16 cellular contexts compared by ENCODE assay signal in the genomic region with DNA sequence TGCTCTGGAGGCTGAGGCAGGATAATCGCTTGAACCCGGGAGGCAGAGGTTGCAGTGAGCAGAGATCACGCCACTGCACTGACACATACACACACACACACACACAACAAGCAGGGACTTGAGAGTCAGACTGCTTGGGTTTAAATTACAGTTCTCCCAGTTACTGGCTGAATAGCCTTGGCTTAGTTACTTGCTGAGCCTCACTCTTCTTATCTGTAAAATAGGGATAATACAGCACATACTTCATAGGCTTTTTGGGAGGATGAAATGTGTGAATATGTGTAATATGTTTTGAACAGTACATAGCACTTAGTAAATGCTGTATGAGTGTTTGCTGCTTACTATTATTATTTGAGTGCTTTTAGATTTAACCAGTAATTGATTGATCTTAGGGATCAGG. TPM values are rescaled to one million over a fixed set of nuclear protein-coding genes. Genes with fewer than 3 reads are reported as not detected.
DNase-seq lines count a peak whose midpoint lies in the region; ATAC-seq, FAIRE-seq and TF ChIP-seq lines count a peak whose summit lies in the region.
"Had no signal": no experiment of that assay in that cellular context is flagged by ENCODE, and none has a peak within 500 bp of the region (broad histone marks: within the 10 kb centered on the region; RNA-seq: fewer than 3 reads in every experiment).

No MANE protein-coding gene starts in this region.

- DNase-seq in activated T-cell treated with anti-CD3 and anti-CD28 coated beads, Interleukin-2, amount 50 U/mL, for 4 hours: no peak
- no peak for DNase-seq in activated T-cell treated with anti-CD3 and anti-CD28 coated beads, Interleukin-2, amount 50 U/mL, for 1 hour
- DNase-seq in T-helper 17 cell (no peak), spleen (no peak), transverse colon (no peak), pancreas (no peak), left lobe of liver (ENCODE audit: low spot score) (no peak)
- DNase-seq in effector memory CD8-positive, alpha-beta T cell: no peak
- DNase-seq: activated CD4-positive, alpha-beta T cell treated with anti-CD3 and anti-CD28 coated beads, Interleukin-2, amount 50 U/mL, for 4 hours; adrenal gland; NCI-H2081 treated with DMSO at 0.1 percent for 48 hours; NCI-H526 treated with DMSO at 0.1 percent for 48 hours; retina; stimulated activated CD8-positive, alpha-beta memory T cell treated with anti-CD3 and anti-CD28 coated beads, Interleukin-4, amount 100 ng/mL, for 48 hours had no signal

- H3K27ac Mint-ChIP-seq in T-helper 17 cell: peak overlapping the region; percentile 87
- H3K27ac Mint-ChIP-seq in effector memory CD8-positive, alpha-beta T cell: peak overlapping the region; percentile 38 to 64

- H3K27me3 Mint-ChIP-seq in activated T-cell treated with anti-CD3 and anti-CD28 coated beads, Interleukin-2, amount 50 U/mL, for 4 hours (ENCODE audit: low read depth): no peaks in the 10 kb centered on the region
- no peaks in the 10 kb centered on the region for H3K27me3 Mint-ChIP-seq in T-helper 17 cell
- H3K27me3 Mint-ChIP-seq in effector memory CD8-positive, alpha-beta T cell: no peaks in the 10 kb centered on the region

- peaks cover 30% of the 10 kb centered on the region for H3K36me3 Mint-ChIP-seq in activated T-cell treated with anti-CD3 and anti-CD28 coated beads, Interleukin-2, amount 50 U/mL, for 4 hours (ENCODE audit: insufficient read depth)
- peaks cover 10% of the 10 kb centered on the region for H3K36me3 Mint-ChIP-seq in T-helper 17 cell (ENCODE audit: low read depth)
- peaks cover 92% of the 10 kb centered on the region for H3K36me3 Mint-ChIP-seq in effector memory CD8-positive, alpha-beta T cell (ENCODE audit: insufficient read depth)

- intact Hi-C loops in spleen (cut with DNase I; ENCODE audit: low total_unique reads): no loop called here
- intact Hi-C loops in transverse colon (cut with DNase I; ENCODE audit: low total_unique reads): no loop called here
- intact Hi-C loops in pancreas (cut with DNase I): no loop called here

- no peaks in the 10 kb centered on the region for H3K27me3 ChIP-seq in spleen (replicated peaks in 1 of 7)
- H3K27me3 ChIP-seq in transverse colon: no peaks in the 10 kb centered on the region
- H3K27me3 ChIP-seq in pancreas: no peaks in the 10 kb centered on the region
- H3K27me3 ChIP-seq: adrenal gland had no signal

- H3K4me3 ChIP-seq in spleen (peak overlapping the region in 3 of 8 donors; percentile 1 to 41 (median 9)), transverse colon (no peak overlapping the region), pancreas (no peak overlapping the region)
- H3K4me3 ChIP-seq: adrenal gland had no signal

- no peak for TF ChIP-seq EP300 in transverse colon (IDR thresholded peaks at IDR 0.05; ENCODE audit: low read depth)

- 83 to 89% (median 87%) methylated on average over 3 of the region's 3 CpGs for WGBS in spleen, 5 donors
- WGBS in transverse colon (ENCODE audit: low coverage in 1 of 2), 2 donors: 81% methylated on average over 3 of the region's 3 CpGs; no CpG with 5 or more reads in 1 of the 2 donors
- WGBS in pancreas, 2 donors: 96 to 98% methylated on average over 3 of the region's 3 CpGs

- FAIRE-seq in pancreas (lab: Jason Lieb, UNC): no peak
- FAIRE-seq: colon, HTR-8/SVneo had no signal

- H3K4me1 ChIP-seq in spleen: peaks cover 70 to 100% (median 99%) of the 10 kb centered on the region in 6 donors
- H3K4me1 ChIP-seq in transverse colon: peaks cover 38 to 81% (median 48%) of the 10 kb centered on the region in 4 donors
- peaks cover 37 to 60% (median 42%) of the 10 kb centered on the region in 3 donors for H3K4me1 ChIP-seq in pancreas

- no peak for TF ChIP-seq CTCF in spleen (IDR thresholded peaks at IDR 0.05 in 8 of 11, conservative IDR thresholded peaks at IDR 0.05 in 3 of 11)
- no peak for TF ChIP-seq CTCF in transverse colon (IDR thresholded peaks at IDR 0.05)
- no peak for TF ChIP-seq CTCF in pancreas (IDR thresholded peaks at IDR 0.05)

- TF ChIP-seq POLR2A in spleen (IDR thresholded peaks at IDR 0.05): no peak
- TF ChIP-seq POLR2A in transverse colon (IDR thresholded peaks at IDR 0.05): no peak

- H3K4me3 Mint-ChIP-seq in activated T-cell treated with anti-CD3 and anti-CD28 coated beads, Interleukin-2, amount 50 U/mL, for 4 hours: peak overlapping the region; percentile 15
- peak overlapping the region; percentile 82 for H3K4me3 Mint-ChIP-seq in T-helper 17 cell
- peak overlapping the region; percentile 12 to 73 for H3K4me3 Mint-ChIP-seq in effector memory CD8-positive, alpha-beta T cell

- H3K9me3 ChIP-seq in T-helper 17 cell (ENCODE audit: control insufficient read depth, low read length, poor library complexity, severe bottlenecking) (no peaks in the 10 kb centered on the region), spleen (no peaks in the 10 kb centered on the region), transverse colon (no peaks in the 10 kb centered on the region), pancreas (no peaks in the 10 kb centered on the region)
- H3K9me3 ChIP-seq: adrenal gland had no signal

- H3K36me3 ChIP-seq in spleen (peaks cover 0 to 61% (median 27%) of the 10 kb centered on the region in 6 donors), transverse colon (peaks cover 0 to 20% (median 9%) of the 10 kb centered on the region in 4 donors), pancreas (peaks cover 0 to 23% (median 0%) of the 10 kb centered on the region in 3 donors)

- in situ Hi-C loops in transverse colon (cut with MboI; ENCODE audit: low pct_ligation_motif_present in 1 of 4, low pct_unique_long_range_greater_than_20kb in 1 of 4, low sequenced_read_pairs in 3 of 4): no loop called here

- H3K4me1 Mint-ChIP-seq in activated T-cell treated with anti-CD3 and anti-CD28 coated beads, Interleukin-2, amount 50 U/mL, for 4 hours (ENCODE audit: low read depth): peaks cover 92% of the 10 kb centered on the region
- H3K4me1 Mint-ChIP-seq in T-helper 17 cell: peaks cover 68% of the 10 kb centered on the region
- peaks cover 68 to 88% of the 10 kb centered on the region in 2 donors for H3K4me1 Mint-ChIP-seq in effector memory CD8-positive, alpha-beta T cell (ENCODE audit: low read depth in 2 of 2)

- H3K27ac ChIP-seq in spleen (peak overlapping the region in 6 of 8 donors; percentile 46 to 73 (median 58)), transverse colon (peak overlapping the region in 1 of 4 donors; percentile 10), pancreas (peak overlapping the region in 1 of 4 donors; percentile 2)

- no peaks in the 10 kb centered on the region for H3K9me3 Mint-ChIP-seq in activated T-cell treated with anti-CD3 and anti-CD28 coated beads, Interleukin-2, amount 50 U/mL, for 4 hours
- no peaks in the 10 kb centered on the region for H3K9me3 Mint-ChIP-seq in effector memory CD8-positive, alpha-beta T cell

- ATAC-seq in activated T-cell treated with anti-CD3 and anti-CD28 coated beads, Interleukin-2, amount 50 U/mL, for 4 hours: no peak
- ATAC-seq in T-helper 17 cell: no peak
- no peak for ATAC-seq in effector memory CD8-positive, alpha-beta T cell (replicated peaks)
- ATAC-seq in pancreas: no peak
- ATAC-seq in left lobe of liver: no peak

RNA-seq across cellular contexts. Expression of a gene that starts 23.8 kb away (rescaled TPM):
- 100 to 1,000 TPM; 218 to 249 (median 235) TPM for total RNA-seq in activated T-cell treated with anti-CD3 and anti-CD28 coated beads, Interleukin-2, amount 50 U/mL, for 4 hours
- 100 to 1,000 TPM; 371 to 385 TPM for total RNA-seq in T-helper 17 cell
- 100 to 1,000 TPM; 209 to 254 (median 233) TPM for total RNA-seq in spleen
- polyA plus RNA-seq in spleen: 100 to 1,000 TPM; 108 to 165 (median 155) TPM
- 100 to 1,000 TPM; 140 to 245 (median 174) TPM for total RNA-seq in transverse colon
- total RNA-seq in pancreas: 100 to 1,000 TPM in 2 of 6 donors, 10 to 100 TPM in 4; 43.0 to 128 (median 63.4) TPM
- 10 to 100 TPM; 36.6 to 80.5 TPM for polyA plus RNA-seq in pancreas
- total RNA-seq in left lobe of liver: 69.8 TPM

Comparison
In these comparisons a context has a peak if more than half of its experiments do, and no peak if none do; other contexts are left out.
1. H3K4me3 Mint-ChIP-seq: peak in every context shown above with its lines; median percentile 82 in T-helper 17 cell; 42 in effector memory CD8-positive, alpha-beta T cell; 15 in activated T-cell treated with anti-CD3 and anti-CD28 coated beads, Interleukin-2, amount 50 U/mL, for 4 hours.